In genomic region chr16:89248196-89249005, GRCh38 we compare ENCODE assay signal across 10 cellular contexts. TPM values are rescaled to one million over a fixed set of nuclear protein-coding genes. Genes with fewer than 3 reads are reported as not detected.
DNase-seq lines count a peak whose midpoint lies in the region; ATAC-seq, FAIRE-seq and TF ChIP-seq lines count a peak whose summit lies in the region.
"Had no signal": no experiment of that assay in that cellular context is flagged by ENCODE, and none has a peak within 500 bp of the region (broad histone marks: within the 10 kb centered on the region; RNA-seq: fewer than 3 reads in every experiment).

No MANE protein-coding gene starts in this region.

- peaks cover 10% of the 10 kb centered on the region for H3K36me3 Mint-ChIP-seq in activated CD4-positive, alpha-beta T cell treated with anti-CD3 and anti-CD28 coated beads for 36 hours (ENCODE audit: low read depth)
- H3K36me3 Mint-ChIP-seq in activated naive CD8-positive, alpha-beta T cell treated with anti-CD3 and anti-CD28 coated beads, Interleukin-2, amount 10 ng/mL, durations not matched to agents 7 days and 5 days, result peaks cover 9% of the 10 kb centered on the region
- H3K36me3 Mint-ChIP-seq in stimulated activated effector memory CD8-positive, alpha-beta T cell treated with anti-CD3 and anti-CD28 coated beads, Interleukin-12 subunit alpha, Interleukin-12 subunit beta, amount 100 ng/mL, for 72 hours, result no peaks in the 10 kb centered on the region

- no peaks in the 10 kb centered on the region for H3K27me3 Mint-ChIP-seq in activated CD4-positive, alpha-beta T cell treated with anti-CD3 and anti-CD28 coated beads for 36 hours
- H3K27me3 Mint-ChIP-seq in activated naive CD8-positive, alpha-beta T cell treated with anti-CD3 and anti-CD28 coated beads, Interleukin-2, amount 10 ng/mL, durations not matched to agents 7 days and 5 days, result peaks cover 2% of the 10 kb centered on the region

- no peak overlapping the region for H3K27ac ChIP-seq in kidney (ENCODE audit: low read depth in 2 of 2, low read length in 2 of 2)

- peaks cover 9% of the 10 kb centered on the region for H3K4me1 Mint-ChIP-seq in activated CD4-positive, alpha-beta T cell treated with anti-CD3 and anti-CD28 coated beads for 36 hours
- peaks cover 1% of the 10 kb centered on the region for H3K4me1 Mint-ChIP-seq in activated naive CD8-positive, alpha-beta T cell treated with anti-CD3 and anti-CD28 coated beads, Interleukin-2, amount 10 ng/mL, durations not matched to agents 7 days and 5 days
- H3K4me1 Mint-ChIP-seq in stimulated activated effector memory CD8-positive, alpha-beta T cell treated with anti-CD3 and anti-CD28 coated beads, Interleukin-12 subunit alpha, Interleukin-12 subunit beta, amount 100 ng/mL, for 72 hours, result peaks cover 3% of the 10 kb centered on the region

- H3K4me1 ChIP-seq in kidney (ENCODE audit: control insufficient read depth in 1 of 2, insufficient read depth in 1 of 2, low read depth in 1 of 2, low read length in 2 of 2), result no peaks in the 10 kb centered on the region

- H3K27ac Mint-ChIP-seq in activated CD4-positive, alpha-beta T cell treated with anti-CD3 and anti-CD28 coated beads for 36 hours, result no peak overlapping the region
- no peak overlapping the region for H3K27ac Mint-ChIP-seq in activated naive CD8-positive, alpha-beta T cell treated with anti-CD3 and anti-CD28 coated beads, Interleukin-2, amount 10 ng/mL, durations not matched to agents 7 days and 5 days
- no peak overlapping the region for H3K27ac Mint-ChIP-seq in stimulated activated effector memory CD8-positive, alpha-beta T cell treated with anti-CD3 and anti-CD28 coated beads, Interleukin-12 subunit alpha, Interleukin-12 subunit beta, amount 100 ng/mL, for 72 hours

- DNase-seq in activated CD4-positive, alpha-beta T cell treated with anti-CD3 and anti-CD28 coated beads for 36 hours, result peak; percentile 35
- DNase-seq in activated CD4-positive, alpha-beta T cell treated with anti-CD3 and anti-CD28 coated beads, Interleukin-2, amount 50 U/mL, for 48 hours, result no peak
- DNase-seq in activated naive CD8-positive, alpha-beta T cell treated with anti-CD3 and anti-CD28 coated beads, Interleukin-2, amount 10 ng/mL, durations not matched to agents 7 days and 5 days, result no peak
- DNase-seq in kidney, result peak; percentile 75
- DNase-seq in stimulated activated effector memory CD8-positive, alpha-beta T cell treated with anti-CD3 and anti-CD28 coated beads, Interleukin-12 subunit alpha, Interleukin-12 subunit beta, amount 100 ng/mL, for 72 hours (ENCODE audit: low spot score in 2 of 2), result no peak
- DNase-seq in GM19239 (ENCODE audit: insufficient read length, low spot score), result no peak
- no peak for DNase-seq in NCI-H1694 (lab: John Stamatoyannopoulos, UW)
- no peak for DNase-seq in SW480 (ENCODE audit: low spot score)
- DNase-seq: amniotic stem cell had no signal

- peak overlapping the region; percentile 25 to 53 for H3K4me3 ChIP-seq in kidney (ENCODE audit: low read length in 2 of 2)

- FAIRE-seq in kidney (lab: Jason Lieb, UNC), result no peak
- FAIRE-seq in GM19239 (lab: Jason Lieb, UNC), result no peak
- FAIRE-seq: islet of Langerhans had no signal

- POLR2A ChIA-PET in activated CD4-positive, alpha-beta T cell treated with anti-CD3 and anti-CD28 coated beads for 36 hours (lab: Charles Lee), result no interaction called here
- POLR2A ChIA-PET in activated naive CD8-positive, alpha-beta T cell treated with anti-CD3 and anti-CD28 coated beads, Interleukin-2, amount 10 ng/mL, durations not matched to agents 7 days and 5 days (lab: Charles Lee), result no interaction called here

- CTCF ChIA-PET in activated CD4-positive, alpha-beta T cell treated with anti-CD3 and anti-CD28 coated beads for 36 hours (lab: Charles Lee), result interaction anchor here (1.1 kb wide), 1 partner anchor 32 kb away, joined by 7 read pairs; the partner anchor contains the start of gene ZNF778

- H3K4me3 Mint-ChIP-seq in activated CD4-positive, alpha-beta T cell treated with anti-CD3 and anti-CD28 coated beads for 36 hours, result peak overlapping the region; percentile 71
- peak overlapping the region; percentile 82 for H3K4me3 Mint-ChIP-seq in activated naive CD8-positive, alpha-beta T cell treated with anti-CD3 and anti-CD28 coated beads, Interleukin-2, amount 10 ng/mL, durations not matched to agents 7 days and 5 days
- H3K4me3 Mint-ChIP-seq in stimulated activated effector memory CD8-positive, alpha-beta T cell treated with anti-CD3 and anti-CD28 coated beads, Interleukin-12 subunit alpha, Interleukin-12 subunit beta, amount 100 ng/mL, for 72 hours, result peak overlapping the region; percentile 53

- TF ChIP-seq CTCF in kidney (IDR thresholded peaks at IDR 0.05; ENCODE audit: borderline replicate concordance, extremely low read depth, insufficient read depth), result no peak

- peaks cover 8% of the 10 kb centered on the region for H3K9me3 Mint-ChIP-seq in activated CD4-positive, alpha-beta T cell treated with anti-CD3 and anti-CD28 coated beads for 36 hours (ENCODE audit: low read depth)
- H3K9me3 Mint-ChIP-seq in activated naive CD8-positive, alpha-beta T cell treated with anti-CD3 and anti-CD28 coated beads, Interleukin-2, amount 10 ng/mL, durations not matched to agents 7 days and 5 days, result peaks cover 10% of the 10 kb centered on the region
- peaks cover 6% of the 10 kb centered on the region for H3K9me3 Mint-ChIP-seq in stimulated activated effector memory CD8-positive, alpha-beta T cell treated with anti-CD3 and anti-CD28 coated beads, Interleukin-12 subunit alpha, Interleukin-12 subunit beta, amount 100 ng/mL, for 72 hours

- H3K9me3 ChIP-seq in kidney (ENCODE audit: control insufficient read depth in 1 of 2, low read length in 2 of 2), result peaks cover 0 to 4% of the 10 kb centered on the region in 2 donors

- intact Hi-C loops in activated CD4-positive, alpha-beta T cell treated with anti-CD3 and anti-CD28 coated beads for 36 hours (cut with DNase I, micrococcal nuclease), result loop anchor here in 1 of 2 experiments (5.0 to 10.0 kb wide), 2 partner anchors 329 to 1294 kb away; partner anchors contain the start of genes BANP and CPNE7
- intact Hi-C loops in kidney (cut with DNase I), result no loop called here

- peak overlapping the region in 1 of 2 donors; percentile 26 for H3K9ac ChIP-seq in kidney (ENCODE audit: low read length in 2 of 2)

- H3K36me3 ChIP-seq in kidney (ENCODE audit: control insufficient read depth in 1 of 2, insufficient read depth in 2 of 2, low read length in 2 of 2), result no peaks in the 10 kb centered on the region

- ATAC-seq in activated CD4-positive, alpha-beta T cell treated with anti-CD3 and anti-CD28 coated beads for 36 hours, result no peak
- ATAC-seq in activated naive CD8-positive, alpha-beta T cell treated with anti-CD3 and anti-CD28 coated beads, Interleukin-2, amount 10 ng/mL, durations not matched to agents 7 days and 5 days (ENCODE audit: low read depth), result no peak
- ATAC-seq in stimulated activated effector memory CD8-positive, alpha-beta T cell treated with anti-CD3 and anti-CD28 coated beads, Interleukin-12 subunit alpha, Interleukin-12 subunit beta, amount 100 ng/mL, for 72 hours, result no peak

RNA-seq across cellular contexts. Expression of gene ZNF778, which starts 30.9 kb away (rescaled TPM):
- 1 to 10 TPM; 4.7 to 5.0 TPM for total RNA-seq in activated CD4-positive, alpha-beta T cell treated with anti-CD3 and anti-CD28 coated beads for 36 hours
- 10 to 100 TPM in 1 of 2 experiments, 1 to 10 TPM in 1; 9.0 to 10.4 TPM for total RNA-seq in activated naive CD8-positive, alpha-beta T cell treated with anti-CD3 and anti-CD28 coated beads, Interleukin-2, amount 10 ng/mL, durations not matched to agents 7 days and 5 days
- total RNA-seq in kidney, result 12.7 TPM
- 2.2 TPM for polyA plus RNA-seq in kidney (ENCODE audit: insufficient read depth, low read depth, low replicate concordance)

RNA-seq across cellular contexts. Expression of gene SLC22A31, which starts 48.1 kb away (rescaled TPM):
- 1 to 10 TPM in 1 of 2 experiments, under 1 TPM in 1; 0.49 to 1.3 TPM for total RNA-seq in activated CD4-positive, alpha-beta T cell treated with anti-CD3 and anti-CD28 coated beads for 36 hours
- total RNA-seq in activated naive CD8-positive, alpha-beta T cell treated with anti-CD3 and anti-CD28 coated beads, Interleukin-2, amount 10 ng/mL, durations not matched to agents 7 days and 5 days, result under 1 TPM; 0.25 to 0.34 TPM
- 1.8 TPM for total RNA-seq in kidney
- polyA plus RNA-seq in kidney (ENCODE audit: insufficient read depth, low read depth, low replicate concordance), result 0.47 TPM

Comparison
In these comparisons a context has a peak if more than half of its experiments do, and no peak if none do; other contexts are left out.
1. DNase-seq: peak in activated CD4-positive, alpha-beta T cell treated with anti-CD3 and anti-CD28 coated beads for 36 hours (single experiment) and kidney (single experiment); none in activated CD4-positive, alpha-beta T cell treated with anti-CD3 and anti-CD28 coated beads, Interleukin-2, amount 50 U/mL, for 48 hours (0 of 2), activated naive CD8-positive, alpha-beta T cell treated with anti-CD3 and anti-CD28 coated beads, Interleukin-2, amount 10 ng/mL, durations not matched to agents 7 days and 5 days (single experiment), stimulated activated effector memory CD8-positive, alpha-beta T cell treated with anti-CD3 and anti-CD28 coated beads, Interleukin-12 subunit alpha, Interleukin-12 subunit beta, amount 100 ng/mL, for 72 hours (0 of 2), GM19239 (single experiment), NCI-H1694 (single experiment) and SW480 (single experiment).
2. Peak in every context shown above with its lines, with median percentiles within 50 percentile points of each other: H3K4me3 Mint-ChIP-seq.